ENCODE assay signal across 29 cellular contexts in genomic region chr2:19426941-19427340, GRCh38.
"Had no signal": no experiment of that assay in that cellular context is flagged by ENCODE, and none has a peak within 500 bp of the region (broad histone marks: within the 10 kb centered on the region; RNA-seq: fewer than 3 reads in every experiment).

No MANE protein-coding gene starts in this region.

- H3K9me3 ChIP-seq: esophagus squamous epithelium, gastroesophageal sphincter, heart right ventricle had no signal

- H3K9me3 Mint-ChIP-seq: activated CD4-positive, alpha-beta memory T cell treated with anti-CD3 and anti-CD28 coated beads for 36 hours; activated CD4-positive, alpha-beta T cell treated with anti-CD3 and anti-CD28 coated beads, Interleukin-2, amount 10 ng/mL, durations not matched to agents 24 days and 14 days; activated naive CD8-positive, alpha-beta T cell treated with anti-CD3 and anti-CD28 coated beads, Interleukin-2, amount 50 U/mL, for 24 hours; activated T-cell treated with anti-CD3 and anti-CD28 coated beads, Interleukin-2, amount 50 U/mL, for 24 hours; activated T-cell treated with anti-CD3 and anti-CD28 coated beads, Interleukin-2, amount 50 U/mL, for 72 hours; central memory CD8-positive, alpha-beta T cell; effector memory CD8-positive, alpha-beta T cell had no signal

- H3K4me1 Mint-ChIP-seq: activated CD4-positive, alpha-beta T cell treated with anti-CD3 and anti-CD28 coated beads for 36 hours; activated CD4-positive, alpha-beta T cell treated with anti-CD3 and anti-CD28 coated beads, Interleukin-2, amount 10 ng/mL, durations not matched to agents 24 days and 14 days; activated CD8-positive, alpha-beta memory T cell treated with anti-CD3 and anti-CD28 coated beads, Interleukin-2, amount 10 ng/mL, durations not matched to agents 7 days and 5 days; activated naive CD8-positive, alpha-beta T cell treated with anti-CD3 and anti-CD28 coated beads, Interleukin-2, amount 50 U/mL, for 24 hours; central memory CD8-positive, alpha-beta T cell had no signal

- DNase-seq: activated CD4-positive, alpha-beta memory T cell treated with anti-CD3 and anti-CD28 coated beads for 36 hours; activated CD4-positive, alpha-beta T cell treated with anti-CD3 and anti-CD28 coated beads for 36 hours; activated CD4-positive, alpha-beta T cell treated with anti-CD3 and anti-CD28 coated beads, Interleukin-2, amount 10 ng/mL, durations not matched to agents 24 days and 14 days; activated CD4-positive, CD25-positive, alpha-beta regulatory T cell; activated CD4-positive, CD25-positive, alpha-beta regulatory T cell treated with anti-CD3 and anti-CD28 coated beads, Interleukin-2, amount 50 U/mL, for 72 hours; activated CD8-positive, alpha-beta memory T cell treated with anti-CD3 and anti-CD28 coated beads, Interleukin-2, amount 10 ng/mL, durations not matched to agents 7 days and 5 days; activated CD8-positive, alpha-beta memory T cell treated with anti-CD3 and anti-CD28 coated beads, Interleukin-2, amount 50 U/mL, for 4 hours; activated CD8-positive, alpha-beta T cell treated with anti-CD3 and anti-CD28 coated beads, Interleukin-2, amount 10 ng/mL, durations not matched to agents 7 days and 5 days; activated gamma-delta T cell; activated naive CD4-positive, alpha-beta T cell; activated naive CD4-positive, alpha-beta T cell treated with anti-CD3 and anti-CD28 coated beads, Interleukin-2, amount 50 U/mL, for 16 hours; activated naive CD8-positive, alpha-beta T cell treated with anti-CD3 and anti-CD28 coated beads, Interleukin-2, amount 50 U/mL, for 24 hours; activated T-cell treated with anti-CD3 and anti-CD28 coated beads, Interleukin-2, amount 50 U/mL, for 24 hours; activated T-cell treated with anti-CD3 and anti-CD28 coated beads, Interleukin-2, amount 50 U/mL, for 72 hours; amniotic stem cell; anterior cingulate cortex; brain microvascular endothelial cell; cortex of kidney; dermis blood vessel endothelial cell; effector CD4-positive, alpha-beta T cell; effector memory CD8-positive, alpha-beta T cell; erythroblast; esophagus squamous epithelium; foreskin melanocyte; heart right ventricle; T-helper 2 cell had no signal

- H3K27me3 ChIP-seq: brain microvascular endothelial cell, esophagus squamous epithelium, gastroesophageal sphincter, heart right ventricle had no signal

- H3K36me3 ChIP-seq: brain microvascular endothelial cell, esophagus squamous epithelium, gastroesophageal sphincter, heart right ventricle had no signal

- H3K4me3 ChIP-seq: esophagus squamous epithelium, gastroesophageal sphincter, heart right ventricle had no signal

- H3K4me3 Mint-ChIP-seq: activated CD4-positive, alpha-beta memory T cell treated with anti-CD3 and anti-CD28 coated beads for 36 hours; activated CD4-positive, alpha-beta T cell treated with anti-CD3 and anti-CD28 coated beads for 36 hours; activated CD4-positive, alpha-beta T cell treated with anti-CD3 and anti-CD28 coated beads, Interleukin-2, amount 10 ng/mL, durations not matched to agents 24 days and 14 days; activated CD8-positive, alpha-beta memory T cell treated with anti-CD3 and anti-CD28 coated beads, Interleukin-2, amount 10 ng/mL, durations not matched to agents 7 days and 5 days; activated CD8-positive, alpha-beta T cell treated with anti-CD3 and anti-CD28 coated beads, Interleukin-2, amount 10 ng/mL, durations not matched to agents 7 days and 5 days; activated naive CD8-positive, alpha-beta T cell; activated naive CD8-positive, alpha-beta T cell treated with anti-CD3 and anti-CD28 coated beads, Interleukin-2, amount 50 U/mL, for 24 hours; activated T-cell treated with anti-CD3 and anti-CD28 coated beads, Interleukin-2, amount 50 U/mL, for 24 hours; activated T-cell treated with anti-CD3 and anti-CD28 coated beads, Interleukin-2, amount 50 U/mL, for 72 hours; central memory CD8-positive, alpha-beta T cell; effector memory CD8-positive, alpha-beta T cell had no signal

- H3K4me1 ChIP-seq: esophagus squamous epithelium, gastroesophageal sphincter, heart right ventricle had no signal

- ATAC-seq: activated CD4-positive, alpha-beta T cell treated with anti-CD3 and anti-CD28 coated beads for 36 hours; activated CD8-positive, alpha-beta memory T cell treated with anti-CD3 and anti-CD28 coated beads, Interleukin-2, amount 10 ng/mL, durations not matched to agents 7 days and 5 days; activated CD8-positive, alpha-beta T cell treated with anti-CD3 and anti-CD28 coated beads, Interleukin-2, amount 10 ng/mL, durations not matched to agents 7 days and 5 days; activated naive CD8-positive, alpha-beta T cell treated with anti-CD3 and anti-CD28 coated beads, Interleukin-2, amount 50 U/mL, for 24 hours; activated T-cell treated with anti-CD3 and anti-CD28 coated beads, Interleukin-2, amount 50 U/mL, for 72 hours; effector memory CD8-positive, alpha-beta T cell; gastroesophageal sphincter; heart right ventricle had no signal

- H3K27ac ChIP-seq: brain microvascular endothelial cell, esophagus squamous epithelium, gastroesophageal sphincter, heart right ventricle had no signal

- H3K27ac Mint-ChIP-seq: activated CD4-positive, alpha-beta memory T cell treated with anti-CD3 and anti-CD28 coated beads for 36 hours; activated CD4-positive, alpha-beta T cell treated with anti-CD3 and anti-CD28 coated beads for 36 hours; activated CD4-positive, alpha-beta T cell treated with anti-CD3 and anti-CD28 coated beads, Interleukin-2, amount 10 ng/mL, durations not matched to agents 24 days and 14 days; activated CD8-positive, alpha-beta memory T cell treated with anti-CD3 and anti-CD28 coated beads, Interleukin-2, amount 10 ng/mL, durations not matched to agents 7 days and 5 days; activated CD8-positive, alpha-beta T cell treated with anti-CD3 and anti-CD28 coated beads, Interleukin-2, amount 10 ng/mL, durations not matched to agents 7 days and 5 days; activated naive CD8-positive, alpha-beta T cell; activated naive CD8-positive, alpha-beta T cell treated with anti-CD3 and anti-CD28 coated beads, Interleukin-2, amount 50 U/mL, for 24 hours; activated T-cell treated with anti-CD3 and anti-CD28 coated beads, Interleukin-2, amount 50 U/mL, for 24 hours; activated T-cell treated with anti-CD3 and anti-CD28 coated beads, Interleukin-2, amount 50 U/mL, for 72 hours; effector memory CD8-positive, alpha-beta T cell had no signal

- H3K36me3 Mint-ChIP-seq: activated CD4-positive, alpha-beta memory T cell treated with anti-CD3 and anti-CD28 coated beads for 36 hours; activated CD8-positive, alpha-beta memory T cell treated with anti-CD3 and anti-CD28 coated beads, Interleukin-2, amount 10 ng/mL, durations not matched to agents 7 days and 5 days; activated naive CD8-positive, alpha-beta T cell had no signal
